ENCODE assay signal across 11 cellular contexts in the genomic region with DNA sequence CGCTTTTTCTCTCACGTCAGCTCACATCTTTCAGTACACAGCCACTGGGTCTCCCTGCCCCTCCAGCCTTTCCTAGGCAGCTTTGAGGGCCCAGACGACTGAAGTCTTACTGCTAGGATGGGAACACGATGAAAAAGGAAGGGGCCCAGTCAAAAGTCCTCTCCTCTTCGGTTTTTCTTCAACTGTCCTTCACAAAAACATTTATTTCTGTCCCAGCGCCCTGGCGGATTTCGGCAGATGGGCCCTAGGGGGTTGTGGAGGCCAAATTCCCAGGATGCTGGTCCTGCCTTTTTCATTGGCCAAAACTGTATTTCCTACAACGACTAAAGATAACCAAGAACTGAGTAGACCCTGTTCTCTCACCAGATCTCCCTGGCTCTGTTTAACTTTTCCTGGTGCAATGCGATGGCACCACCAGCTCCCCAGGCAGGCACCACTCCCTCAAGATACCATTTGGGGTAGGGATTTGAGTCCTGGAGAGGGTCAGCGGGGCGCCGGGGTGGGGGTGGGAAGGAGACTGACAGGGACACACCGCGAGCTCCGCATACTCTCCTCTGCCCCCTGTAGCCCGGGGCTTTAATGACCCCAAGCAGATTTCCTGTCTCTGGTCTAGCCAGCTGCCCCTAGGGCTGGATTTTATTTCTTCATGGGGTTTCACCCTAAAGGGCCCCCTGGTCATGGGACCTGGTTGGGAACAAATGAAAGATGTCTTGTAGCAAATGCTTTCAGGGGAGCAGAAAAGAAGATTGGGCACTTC. TPM values are rescaled to one million over a fixed set of nuclear protein-coding genes. Genes with fewer than 3 reads are reported as not detected.
A peak's percentile ranks its signal among the peaks of the same experiment; 100 is the strongest.
DNase-seq lines count a peak whose midpoint lies in the region; TF ChIP-seq lines count a peak whose summit lies in the region.
"Had no signal": no experiment of that assay in that cellular context is flagged by ENCODE, and none has a peak within 500 bp of the region (broad histone marks: within the 10 kb centered on the region; RNA-seq: fewer than 3 reads in every experiment).

No MANE protein-coding gene starts in this region.

- H3K9me3 Mint-ChIP-seq in IgD-negative memory B cell (peaks cover 0 to 6% (median 0%) of the 10 kb centered on the region in 3 donors), endothelial cell (ENCODE audit: unreplicated experiment) (no peaks in the 10 kb centered on the region), neural crest cell (peaks cover 4% of the 10 kb centered on the region)

- H3K4me3 ChIP-seq in BLaER1 treated with 17β-estradiol and CSF1 and Interleukin-3, amounts not matched to agents 10 nM and 100 nM = peak overlapping the region; percentile 39 to 63 (median 50)

- peak; percentile 3 for TF ChIP-seq CTCF in endothelial cell (IDR thresholded peaks at IDR 0.05; ENCODE audit: unreplicated experiment)
- no peak for TF ChIP-seq CTCF in neural crest cell (conservative IDR thresholded peaks at IDR 0.05)

- peak overlapping the region in 5 of 11 experiments; percentile 14 to 56 (median 35); a peak in 6 of 22 replicates for H3K9ac ChIP-seq in BLaER1 treated with 17β-estradiol and CSF1 and Interleukin-3, amounts not matched to agents 10 nM and 100 nM

- H3K36me3 Mint-ChIP-seq in IgD-negative memory B cell (peaks cover 8% of the 10 kb centered on the region), endothelial cell (ENCODE audit: low read depth, unreplicated experiment) (no peaks in the 10 kb centered on the region), neural crest cell (ENCODE audit: low read depth) (no peaks in the 10 kb centered on the region)

- peak overlapping the region in 3 of 4 donors; percentile 47 to 82 (median 66) for H3K4me3 Mint-ChIP-seq in IgD-negative memory B cell
- H3K4me3 Mint-ChIP-seq in endothelial cell (ENCODE audit: unreplicated experiment) = peak overlapping the region; percentile 82
- peak overlapping the region; percentile 39 for H3K4me3 Mint-ChIP-seq in neural crest cell

- H3K4me2 ChIP-seq in BLaER1 treated with 17β-estradiol and CSF1 and Interleukin-3, amounts not matched to agents 10 nM and 100 nM = peak overlapping the region; percentile 48 to 92 (median 74)

- no peak for DNase-seq in endothelial cell (ENCODE audit: low spot score)
- no peak for DNase-seq in neural crest cell (ENCODE audit: low read depth, low spot score)
- no peak for DNase-seq in NCI-H1694 treated with DMSO at 0.1 percent for 48 hours (lab: John Stamatoyannopoulos, UW)
- no peak for DNase-seq in SHP77 (lab: John Stamatoyannopoulos, UW)
- DNase-seq in NCI-H774 (lab: John Stamatoyannopoulos, UW) = no peak
- DNase-seq in activated CD4-positive, CD25-positive, alpha-beta regulatory T cell treated with anti-CD3 and anti-CD28 coated beads, Interleukin-2, amount 50 U/mL, for 72 hours = no peak
- DNase-seq: aorta; NCI-H82; stimulated activated CD4-positive, alpha-beta T cell treated with anti-CD3 and anti-CD28 coated beads, Interleukin-12 subunit alpha, Interleukin-12 subunit beta, amount 100 ng/mL, for 4 hours had no signal

- peak overlapping the region in 1 of 3 donors; percentile 62 for H3K27ac Mint-ChIP-seq in IgD-negative memory B cell
- H3K27ac Mint-ChIP-seq in endothelial cell (ENCODE audit: unreplicated experiment) = peak overlapping the region; percentile 48
- no peak overlapping the region for H3K27ac Mint-ChIP-seq in neural crest cell (ENCODE audit: unreplicated experiment)

- H3K27ac ChIP-seq in BLaER1 treated with 17β-estradiol and CSF1 and Interleukin-3, amounts not matched to agents 10 nM and 100 nM = no peak overlapping the region

- peaks cover 0 to 9% (median 0%) of the 10 kb centered on the region in 11 experiments; a peak in 2 of 22 replicates for H4K20me1 ChIP-seq in BLaER1 treated with 17β-estradiol and CSF1 and Interleukin-3, amounts not matched to agents 10 nM and 100 nM

- H3K27me3 Mint-ChIP-seq in IgD-negative memory B cell = peaks cover 71% of the 10 kb centered on the region
- peaks cover 35% of the 10 kb centered on the region for H3K27me3 Mint-ChIP-seq in endothelial cell (ENCODE audit: unreplicated experiment)
- peaks cover 100% of the 10 kb centered on the region for H3K27me3 Mint-ChIP-seq in neural crest cell (ENCODE audit: low read depth)

- H3K27me3 ChIP-seq in BLaER1 treated with 17β-estradiol and CSF1 and Interleukin-3, amounts not matched to agents 10 nM and 100 nM = peaks cover 88 to 96% (median 90%) of the 10 kb centered on the region in 11 experiments

- peaks cover 7 to 16% (median 11%) of the 10 kb centered on the region in 3 donors for H3K4me1 Mint-ChIP-seq in IgD-negative memory B cell
- peaks cover 38% of the 10 kb centered on the region for H3K4me1 Mint-ChIP-seq in endothelial cell (ENCODE audit: unreplicated experiment)
- H3K4me1 Mint-ChIP-seq in neural crest cell = peaks cover 18% of the 10 kb centered on the region

- no peaks in the 10 kb centered on the region for H3K36me3 ChIP-seq in BLaER1 treated with 17β-estradiol and CSF1 and Interleukin-3, amounts not matched to agents 10 nM and 100 nM

- H3K4me1 ChIP-seq in BLaER1 treated with 17β-estradiol and CSF1 and Interleukin-3, amounts not matched to agents 10 nM and 100 nM = peaks cover 6 to 16% (median 14%) of the 10 kb centered on the region in 10 experiments; a peak in 14 of 20 replicates

- H3K9me3 ChIP-seq in BLaER1 treated with 17β-estradiol and CSF1 and Interleukin-3, amounts not matched to agents 10 nM and 100 nM (replicated peaks in 1 of 11) = peaks cover 36 to 73% (median 52%) of the 10 kb centered on the region in 11 experiments

RNA-seq across cellular contexts. Expression of gene SIX2, which starts 7.4 kb away (rescaled TPM):
- not detected for polyA plus RNA-seq in IgD-negative memory B cell
- total RNA-seq in endothelial cell (ENCODE audit: unreplicated experiment) (2.0 TPM), neural crest cell (0.14 TPM in 1 of 2 replicates, not detected in the other)
